9 cellular contexts compared by ENCODE assay signal in the genomic region with DNA sequence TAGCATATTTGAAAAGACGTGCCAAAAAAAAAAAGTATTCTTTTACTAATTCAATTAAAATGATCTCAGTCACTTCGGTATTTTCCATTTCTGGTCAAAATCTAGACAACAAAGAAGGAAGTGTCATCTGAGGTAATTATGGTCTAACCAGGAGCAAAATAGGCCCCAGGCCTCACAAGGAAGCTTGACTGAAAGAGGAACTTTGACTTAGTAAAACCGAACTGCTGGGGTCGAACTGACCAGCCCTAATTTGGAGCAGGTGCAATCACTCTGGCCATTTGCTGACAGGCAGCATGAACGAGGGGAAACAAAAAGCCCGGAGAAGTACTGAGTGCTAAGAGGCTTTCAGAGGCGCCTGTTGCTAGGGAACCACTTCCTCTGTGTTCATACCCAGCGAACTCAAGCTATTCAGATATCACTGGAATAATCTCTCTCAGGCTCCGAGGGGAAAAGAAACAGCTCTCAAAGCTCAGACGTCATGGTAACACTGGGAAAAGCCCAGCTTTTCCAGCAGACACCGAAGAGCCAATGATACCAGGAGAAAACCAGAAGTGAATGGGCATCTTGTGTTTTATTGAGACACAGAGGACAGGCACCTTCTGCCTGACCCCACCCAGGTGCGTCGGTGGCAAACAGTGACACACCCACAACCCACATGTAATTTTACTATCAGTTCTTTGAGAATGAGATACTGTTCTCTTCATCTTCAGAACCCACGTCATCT.
A peak's percentile ranks its signal among the peaks of the same experiment; 100 is the strongest.
DNase-seq lines count a peak whose midpoint lies in the region; ATAC-seq lines count a peak whose summit lies in the region.
"Had no signal": no experiment of that assay in that cellular context is flagged by ENCODE, and none has a peak within 500 bp of the region (broad histone marks: within the 10 kb centered on the region; RNA-seq: fewer than 3 reads in every experiment).

No MANE protein-coding gene starts in this region.

- H3K4me1 ChIP-seq in esophagus (ENCODE audit: control insufficient read depth in 2 of 2, insufficient read depth in 2 of 2, low read length in 1 of 2): no peaks in the 10 kb centered on the region
- H3K4me1 ChIP-seq in naive thymus-derived CD4-positive, alpha-beta T cell (ENCODE audit: control insufficient read depth in 2 of 2, insufficient read depth in 2 of 2, low read length in 2 of 2): peaks cover 25 to 32% of the 10 kb centered on the region in 2 donors

- peaks cover 0 to 4% (median 0%) of the 10 kb centered on the region in 5 donors for H3K36me3 Mint-ChIP-seq in naive thymus-derived CD4-positive, alpha-beta T cell

- H3K27ac Mint-ChIP-seq in naive thymus-derived CD4-positive, alpha-beta T cell: peak overlapping the region; percentile 95 to 100 (median 99)

- H3K27me3 Mint-ChIP-seq in naive thymus-derived CD4-positive, alpha-beta T cell: no peaks in the 10 kb centered on the region

- peak; percentile 52 for DNase-seq in activated gamma-delta T cell treated with Interleukin-2 at 50 U/mL for 16 hours
- no peak for DNase-seq in activated gamma-delta T cell (lab: John Stamatoyannopoulos, UW)
- peak; percentile 53 to 60 for DNase-seq in NCI-H526 (lab: John Stamatoyannopoulos, UW)
- DNase-seq in activated CD8-positive, alpha-beta memory T cell treated with anti-CD3 and anti-CD28 coated beads, Interleukin-2, amount 50 U/mL, for 4 hours: peak; percentile 63
- peak; percentile 55 to 93 (median 86) for DNase-seq in naive thymus-derived CD4-positive, alpha-beta T cell
- DNase-seq in stimulated activated CD8-positive, alpha-beta memory T cell treated with anti-CD3 and anti-CD28 coated beads, Interleukin-7, amount 100 ng/mL, for 24 hours (ENCODE audit: low read depth): peak; percentile 21

- no peak overlapping the region for H3K4me3 ChIP-seq in esophagus (ENCODE audit: low read depth in 1 of 2, low read length in 2 of 2)
- peak overlapping the region; percentile 54 for H3K4me3 ChIP-seq in naive thymus-derived CD4-positive, alpha-beta T cell (ENCODE audit: low read length)
- H3K4me3 ChIP-seq: A549 had no signal

- POLR2A ChIA-PET in naive thymus-derived CD4-positive, alpha-beta T cell (lab: Charles Lee): interaction anchor here (0.7 to 1.6 kb wide), 11 partner anchors 8 to 311 kb away, joined by 3 to 5 read pairs (median 3); a partner anchor contains a TSS

- ATAC-seq in HG03064 (IDR thresholded peaks at IDR 0.05; ENCODE audit: low read depth, unreplicated experiment): peak; percentile 94
- ATAC-seq in naive thymus-derived CD4-positive, alpha-beta T cell: peak; percentile 91
- ATAC-seq: A549 had no signal

- CTCF ChIA-PET in naive thymus-derived CD4-positive, alpha-beta T cell (lab: Charles Lee): interaction anchor here (0.6 kb wide), 1 partner anchor 174 kb away, joined by 3 read pairs; no protein-coding TSS in a partner anchor

- intact Hi-C loops in naive thymus-derived CD4-positive, alpha-beta T cell (cut with micrococcal nuclease): loop anchor here (1.0 to 5.0 kb wide), 17 partner anchors 11 to 861 kb away; a partner anchor contains a TSS

- H3K9me3 Mint-ChIP-seq in naive thymus-derived CD4-positive, alpha-beta T cell: peaks cover 0 to 2% (median 0%) of the 10 kb centered on the region in 11 donors

- peaks cover 20 to 70% (median 61%) of the 10 kb centered on the region in 7 donors for H3K4me1 Mint-ChIP-seq in naive thymus-derived CD4-positive, alpha-beta T cell

- H3K9me3 ChIP-seq in esophagus (ENCODE audit: control insufficient read depth in 2 of 2, insufficient read depth in 1 of 2, low read depth in 1 of 2, low read length in 1 of 2): no peaks in the 10 kb centered on the region
- no peaks in the 10 kb centered on the region for H3K9me3 ChIP-seq in naive thymus-derived CD4-positive, alpha-beta T cell (ENCODE audit: control insufficient read depth in 2 of 3, low read length in 3 of 3)
- H3K9me3 ChIP-seq: A549 had no signal

- H3K36me3 ChIP-seq in esophagus (ENCODE audit: control insufficient read depth in 2 of 2, insufficient read depth in 2 of 2, low read length in 1 of 2): no peaks in the 10 kb centered on the region
- H3K36me3 ChIP-seq in naive thymus-derived CD4-positive, alpha-beta T cell (ENCODE audit: control insufficient read depth in 2 of 3, insufficient read depth in 3 of 3, low read length in 3 of 3): no peaks in the 10 kb centered on the region

- peak overlapping the region; percentile 36 to 58 for H3K27ac ChIP-seq in esophagus (ENCODE audit: low read depth in 2 of 2, low read length in 1 of 2)
- peak overlapping the region; percentile 98 for H3K27ac ChIP-seq in naive thymus-derived CD4-positive, alpha-beta T cell (ENCODE audit: low read depth, low read length)

- no peaks in the 10 kb centered on the region for H3K27me3 ChIP-seq in esophagus (ENCODE audit: control insufficient read depth in 1 of 2, insufficient read depth in 2 of 2, low read length in 2 of 2)
- H3K27me3 ChIP-seq in naive thymus-derived CD4-positive, alpha-beta T cell (ENCODE audit: control insufficient read depth in 2 of 2, insufficient read depth in 2 of 2, low read length in 2 of 2): no peaks in the 10 kb centered on the region

- H3K4me3 Mint-ChIP-seq in naive thymus-derived CD4-positive, alpha-beta T cell: peak overlapping the region; percentile 77 to 98 (median 88)

- 16 to 18% methylated on average over 14 of the region's 14 CpGs for whole genome bisulfite sequencing in esophagus, 2 donors
